Comparison of ENCODE assay signal across 4 cellular contexts in genomic region chr6:63274795-63275430, GRCh38. TPM values are rescaled to one million over a fixed set of nuclear protein-coding genes. Genes with fewer than 3 reads are reported as not detected.
"Had no signal": no experiment of that assay in that cellular context is flagged by ENCODE, and none has a peak within 500 bp of the region (broad histone marks: within the 10 kb centered on the region; RNA-seq: fewer than 3 reads in every experiment).

No MANE protein-coding gene starts in this region.

RNA-seq across cellular contexts. Expression of gene LGSN, which starts 44.9 kb away (rescaled TPM):
- total RNA-seq: GM23248, H1, H4, HFFc6 had no signal
- polyA plus RNA-seq: GM23248 had no signal
